ENCODE assay signal across 16 cellular contexts in genomic region chr15:99019558-99020540, GRCh38. TPM values are rescaled to one million over a fixed set of nuclear protein-coding genes. Genes with fewer than 3 reads are reported as not detected.
DNase-seq lines count a peak whose midpoint lies in the region; ATAC-seq and TF ChIP-seq lines count a peak whose summit lies in the region.
"Had no signal": no experiment of that assay in that cellular context is flagged by ENCODE, and none has a peak within 500 bp of the region (broad histone marks: within the 10 kb centered on the region; RNA-seq: fewer than 3 reads in every experiment).

No MANE protein-coding gene starts in this region.

- H3K36me3 ChIP-seq in Panc1 (ENCODE audit: control insufficient read depth, insufficient read depth, low read length) (no peaks in the 10 kb centered on the region), neutrophil (no peaks in the 10 kb centered on the region)
- H3K36me3 ChIP-seq: heart left ventricle, sigmoid colon, uterus had no signal

- BruUV-seq in Panc1 (replicated peaks; lab: Mats Ljungman, UMichigan) = no TSS peak

- H3K4me1 Mint-ChIP-seq in type B pancreatic cell (ENCODE audit: unreplicated experiment) = peaks cover 13% of the 10 kb centered on the region

- no peak for TF ChIP-seq CTCF in Panc1 (IDR thresholded peaks at IDR 0.05)
- no peak for TF ChIP-seq CTCF in epithelial cell of proximal tubule (conservative IDR thresholded peaks at IDR 0.05; ENCODE audit: low read depth, low read length)
- TF ChIP-seq CTCF in neutrophil (IDR thresholded peaks at IDR 0.05) = no peak
- TF ChIP-seq CTCF in type B pancreatic cell (conservative IDR thresholded peaks at IDR 0.05) = no peak

- no peak overlapping the region for H3K4me3 Mint-ChIP-seq in type B pancreatic cell
- H3K4me3 Mint-ChIP-seq: mesothelial cell of epicardium had no signal

- ATAC-seq in Panc1 (no peak), GM18520 (IDR thresholded peaks at IDR 0.05; ENCODE audit: unreplicated experiment) (no peak)
- ATAC-seq: heart left ventricle had no signal

- H3K4me3 ChIP-seq in Panc1 (ENCODE audit: low read depth in 2 of 2, low read length in 2 of 2) (no peak overlapping the region), epithelial cell of proximal tubule (ENCODE audit: low read depth, low read length) (no peak overlapping the region), neutrophil (ENCODE audit: low read depth in 1 of 2, low read length in 1 of 2) (no peak overlapping the region)
- H3K4me3 ChIP-seq: heart left ventricle, PC-9, sigmoid colon, uterus had no signal

- intact Hi-C loops in Panc1 (cut with micrococcal nuclease; ENCODE audit: unreplicated experiment) = no loop called here

- H3K4me1 ChIP-seq in Panc1 (ENCODE audit: control insufficient read depth, insufficient read depth, low read length) (peaks cover 13% of the 10 kb centered on the region), neutrophil (ENCODE audit: control insufficient read depth in 1 of 2, insufficient read depth in 1 of 2, low read depth in 1 of 2, low read length in 1 of 2) (peaks cover 55 to 67% of the 10 kb centered on the region in 2 experiments)

- POLR2A ChIA-PET in Panc1 (lab: Charles Lee) = no interaction called here

- no peaks in the 10 kb centered on the region for H3K9me3 ChIP-seq in Panc1 (ENCODE audit: control insufficient read depth, insufficient read depth, low read depth, low read length)
- H3K9me3 ChIP-seq in neutrophil = no peaks in the 10 kb centered on the region
- H3K9me3 ChIP-seq: heart left ventricle, sigmoid colon, uterus had no signal

- H3K27me3 ChIP-seq in Panc1 (ENCODE audit: control insufficient read depth, insufficient read depth, low read length) (no peaks in the 10 kb centered on the region), neutrophil (no peaks in the 10 kb centered on the region)
- H3K27me3 ChIP-seq: sigmoid colon, uterus had no signal

- no peaks in the 10 kb centered on the region for H3K9me3 Mint-ChIP-seq in type B pancreatic cell
- H3K9me3 Mint-ChIP-seq: mesothelial cell of epicardium had no signal

- CTCF ChIA-PET in Panc1 (lab: Charles Lee) = no interaction called here

- DNase-seq in ELR (ENCODE audit: low read depth) = peak; percentile 84
- DNase-seq in Panc1 (ENCODE audit: low read depth, low spot score) = no peak
- DNase-seq in epithelial cell of proximal tubule (ENCODE audit: low read depth) = peak; percentile 25
- no peak for DNase-seq in iPS-NIHi7 (ENCODE audit: extremely low spot score)
- no peak for DNase-seq in NCI-H128 (lab: John Stamatoyannopoulos, UW; ENCODE audit: unreplicated experiment)
- DNase-seq in type B pancreatic cell (ENCODE audit: extremely low spot score, unreplicated experiment) = no peak
- DNase-seq: central memory CD4-positive, alpha-beta T cell; heart left ventricle; NCI-H2081; PC-9; sigmoid colon; uterus had no signal

- peaks cover 37% of the 10 kb centered on the region for H3K27me3 Mint-ChIP-seq in type B pancreatic cell

- H3K27ac Mint-ChIP-seq in type B pancreatic cell = no peak overlapping the region
- H3K27ac Mint-ChIP-seq: mesothelial cell of epicardium had no signal

- H3K27ac ChIP-seq in Panc1 (ENCODE audit: low read length) = 0 out of 2 replicates have a peak overlapping the region, but pooled peaks have one; percentile 17
- H3K27ac ChIP-seq in neutrophil = peak overlapping the region; percentile 85
- H3K27ac ChIP-seq: heart left ventricle, PC-9, sigmoid colon, uterus, VCaP had no signal

- H3K36me3 Mint-ChIP-seq in type B pancreatic cell = no peaks in the 10 kb centered on the region
- H3K36me3 Mint-ChIP-seq: mesothelial cell of epicardium had no signal

- in situ Hi-C loops in Panc1 (cut with HindIII; ENCODE audit: low pct_unique_long_range_greater_than_20kb, low sequenced_read_pairs) = no loop called here

RNA-seq across cellular contexts. Expression of gene PGPEP1L, which starts 12.3 kb away (rescaled TPM):
- not detected for total RNA-seq in Panc1 (2021; ENCODE audit: unreplicated experiment)
- polyA plus RNA-seq in Panc1 (2012; ENCODE audit: insufficient read length) = not detected
- total RNA-seq in epithelial cell of proximal tubule = 1.4 TPM in 1 of 2 replicates, not detected in the other
- total RNA-seq in type B pancreatic cell (ENCODE audit: low replicate concordance) = not detected in 2 replicates
- total RNA-seq: mesothelial cell of epicardium, PC-9 had no signal
- polyA plus RNA-seq: sigmoid colon had no signal

Comparison
In these comparisons a context has a peak if more than half of its experiments do, and no peak if none do; other contexts are left out.
1. DNase-seq: peak in ELR (single experiment) and epithelial cell of proximal tubule (single experiment); none in Panc1 (single experiment), iPS-NIHi7 (single experiment), NCI-H128 (single experiment) and type B pancreatic cell (single experiment).